In genomic region chr9:109101202-109101595, GRCh38 we compare ENCODE assay signal across 1 cellular context.
TF ChIP-seq lines count a peak whose summit lies in the region.

No MANE protein-coding gene starts in this region.

TF ChIP-seq in SK-N-SH, 30 proteins besides CTCF, POLR2A, EP300 and RAD21 (continued from another document):
- TF ChIP-seq SIN3A (IDR thresholded peaks at IDR 0.05; ENCODE audit: borderline replicate concordance, low read depth, low read length) (no peak), REST (IDR thresholded peaks at IDR 0.05; ENCODE audit: low read depth, low read length) (no peak)
- TF ChIP-seq, protein P1, sequence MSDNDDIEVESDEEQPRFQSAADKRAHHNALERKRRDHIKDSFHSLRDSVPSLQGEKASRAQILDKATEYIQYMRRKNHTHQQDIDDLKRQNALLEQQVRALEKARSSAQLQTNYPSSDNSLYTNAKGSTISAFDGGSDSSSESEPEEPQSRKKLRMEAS (IDR thresholded peaks at IDR 0.05; ENCODE audit: low read depth) = no peak
TF ChIP-seq in SK-N-SH: peak in this region for 0.
